9 cellular contexts compared by ENCODE assay signal in genomic region chr14:104678901-104679705, GRCh38. TPM values are rescaled to one million over a fixed set of nuclear protein-coding genes. Genes with fewer than 3 reads are reported as not detected.
A peak's percentile ranks its signal among the peaks of the same experiment; 100 is the strongest.
DNase-seq lines count a peak whose midpoint lies in the region; TF ChIP-seq lines count a peak whose summit lies in the region.
"Had no signal": no experiment of that assay in that cellular context is flagged by ENCODE, and none has a peak within 500 bp of the region (broad histone marks: within the 10 kb centered on the region; RNA-seq: fewer than 3 reads in every experiment).

No MANE protein-coding gene starts in this region.

- no peaks in the 10 kb centered on the region for H3K9me3 ChIP-seq in NT2/D1 (ENCODE audit: insufficient read depth, low read length)
- H3K9me3 ChIP-seq in breast epithelium: no peaks in the 10 kb centered on the region
- H3K9me3 ChIP-seq in mesodermal cell (ENCODE audit: control insufficient read depth, low read length): no peaks in the 10 kb centered on the region
- H3K9me3 ChIP-seq in suprapubic skin: no peaks in the 10 kb centered on the region

- no peak overlapping the region for H3K4me3 ChIP-seq in NT2/D1 (ENCODE audit: insufficient read length, low read depth)
- H3K4me3 ChIP-seq in breast epithelium: peak overlapping the region in 1 of 3 donors; percentile 78
- no peak overlapping the region for H3K4me3 ChIP-seq in mesodermal cell (ENCODE audit: extremely low read depth, insufficient read depth, low read length, poor library complexity, severe bottlenecking)
- no peak overlapping the region for H3K4me3 ChIP-seq in suprapubic skin

- DNase-seq in NT2/D1 (ENCODE audit: low read depth, low spot score): no peak
- DNase-seq in breast epithelium (ENCODE audit: low spot score in 2 of 2): no peak
- DNase-seq in suprapubic skin (ENCODE audit: low spot score in 2 of 2): no peak
- DNase-seq in DMS 273 treated with DMSO at 0.1 percent for 48 hours (lab: John Stamatoyannopoulos, UW): no peak
- no peak for DNase-seq in germinal center (ENCODE audit: low spot score)
- DNase-seq in NCI-H69 (lab: John Stamatoyannopoulos, UW): no peak
- DNase-seq in HUDEP-2 (lab: John Stamatoyannopoulos, UW; ENCODE audit: unreplicated experiment in 76 of 76): no peak
- DNase-seq: GOT3 had no signal

- WGBS in mesodermal cell (ENCODE audit: insufficient coverage in 2 of 2), 2 experiments: 87 to 89% methylated on average over 17 of the region's 18 CpGs
- 78% methylated on average over 13 of the region's 18 CpGs for WGBS in suprapubic skin

- H3K36me3 ChIP-seq in NT2/D1 (ENCODE audit: insufficient read depth, insufficient read length, low read length) (no peaks in the 10 kb centered on the region), breast epithelium (no peaks in the 10 kb centered on the region), mesodermal cell (ENCODE audit: control insufficient read depth, insufficient read depth, low read length) (no peaks in the 10 kb centered on the region), suprapubic skin (no peaks in the 10 kb centered on the region)

- intact Hi-C loops in breast epithelium (cut with DNase I; ENCODE audit: low total_unique reads): no loop called here

- H3K27me3 ChIP-seq in NT2/D1 (ENCODE audit: insufficient read depth, insufficient read length) (no peaks in the 10 kb centered on the region), breast epithelium (no peaks in the 10 kb centered on the region), suprapubic skin (no peaks in the 10 kb centered on the region)

- peak overlapping the region; percentile 95 for H3K9ac ChIP-seq in NT2/D1 (ENCODE audit: insufficient read length, low read depth)

- TF ChIP-seq POLR2A in breast epithelium (IDR thresholded peaks at IDR 0.05) (no peak), suprapubic skin (IDR thresholded peaks at IDR 0.05) (no peak)

- H3K4me1 ChIP-seq in NT2/D1 (ENCODE audit: insufficient read depth, insufficient read length) (peaks cover 37% of the 10 kb centered on the region), breast epithelium (peaks cover 24 to 32% of the 10 kb centered on the region in 2 donors), mesodermal cell (ENCODE audit: control insufficient read depth, insufficient read depth, low read length, poor library complexity, severe bottlenecking) (peaks cover 69% of the 10 kb centered on the region), suprapubic skin (peaks cover 65% of the 10 kb centered on the region)

- TF ChIP-seq EP300 in suprapubic skin (IDR thresholded peaks at IDR 0.05): no peak

- H3K27ac ChIP-seq in breast epithelium (peak overlapping the region; percentile 90 to 91), mesodermal cell (ENCODE audit: low read depth, low read length, severe bottlenecking) (peak overlapping the region; percentile 99), suprapubic skin (peak overlapping the region; percentile 81)

- TF ChIP-seq CTCF in breast epithelium (IDR thresholded peaks at IDR 0.05) (no peak), suprapubic skin (IDR thresholded peaks at IDR 0.05) (no peak)

RNA-seq across cellular contexts. Expression of gene INF2, which starts 10.3 kb away (rescaled TPM):
- total RNA-seq in breast epithelium (10 to 100 TPM; 31.0 to 70.9 (median 51.5) TPM), suprapubic skin (100 to 1,000 TPM in 1 of 4 donors, 10 to 100 TPM in 3; 52.1 to 126 (median 81.8) TPM)
- polyA plus RNA-seq in mesodermal cell (2013, experiment 1 of 2): 58.2 TPM
- polyA plus RNA-seq in mesodermal cell (2013, experiment 2 of 2): 54.6 TPM

RNA-seq across cellular contexts. Expression of gene ADSS1, which starts 44.9 kb away (rescaled TPM):
- total RNA-seq in breast epithelium: 10 to 100 TPM in 1 of 3 donors, 1 to 10 TPM in 2; 6.9 to 13.0 (median 7.3) TPM
- polyA plus RNA-seq in mesodermal cell (2013, experiment 1 of 2): 20.2 TPM
- 18.6 TPM for polyA plus RNA-seq in mesodermal cell (2013, experiment 2 of 2)
- total RNA-seq in suprapubic skin: 10 to 100 TPM in 2 of 4 donors, 1 to 10 TPM in 2; 2.8 to 12.4 (median 9.0) TPM
